In genomic region chr20:53708129-53708968, GRCh38 we compare ENCODE assay signal across 8 cellular contexts.
DNase-seq lines count a peak whose midpoint lies in the region; ATAC-seq and TF ChIP-seq lines count a peak whose summit lies in the region.

No MANE protein-coding gene starts in this region.

- peak overlapping the region; percentile 97 to 98 for H3K27ac Mint-ChIP-seq in T-cell

- ATAC-seq in HG03280 (IDR thresholded peaks at IDR 0.05; ENCODE audit: unreplicated experiment) (peak; percentile 63), T-cell (replicated peaks in 1 of 4) (peak in 3 of 4 experiments; percentile 21 to 50 (median 34))

- H3K9me3 ChIP-seq in WERI-Rb-1 (ENCODE audit: severe bottlenecking), result no peaks in the 10 kb centered on the region
- no peaks in the 10 kb centered on the region for H3K9me3 ChIP-seq in A673 (ENCODE audit: low read depth, low read length, poor library complexity, severe bottlenecking)

- peaks cover 28% of the 10 kb centered on the region for H3K4me1 ChIP-seq in A673 (ENCODE audit: insufficient read depth, low read length, poor library complexity, severe bottlenecking)

- no peak overlapping the region for H3K4me3 ChIP-seq in fibroblast of mammary gland (ENCODE audit: control insufficient read depth, low read depth, low read length)
- no peak overlapping the region for H3K4me3 ChIP-seq in WERI-Rb-1 (ENCODE audit: low read depth, low read length)
- H3K4me3 ChIP-seq in A673 (ENCODE audit: low read depth, low read length, poor library complexity, severe bottlenecking), result no peak overlapping the region

- H3K36me3 Mint-ChIP-seq in T-cell, result no peaks in the 10 kb centered on the region

- CTCF ChIA-PET in T-cell (lab: Charles Lee), result interaction anchor here (0.6 to 1.4 kb wide), 7 partner anchors 12 to 207 kb away, joined by 3 to 7 read pairs (median 4); no protein-coding TSS in a partner anchor
- CTCF ChIA-PET in A673 (lab: Charles Lee), result no interaction called here

- peak overlapping the region; percentile 45 to 66 (median 61) for H3K4me3 Mint-ChIP-seq in T-cell

- DNase-seq in activated effector memory CD4-positive, alpha-beta T cell treated with anti-CD3 and anti-CD28 coated beads, Interleukin-2, amount 50 U/mL, for 16 hours, result peak; percentile 70
- DNase-seq in activated effector memory CD4-positive, alpha-beta T cell treated with Interleukin-2 at 50 U/mL for 16 hours, result no peak
- DNase-seq in T-cell (peak in 4 of 34 experiments; percentile 0 to 20 (median 12)), fibroblast of mammary gland (ENCODE audit: low read depth) (peak; percentile 64), WERI-Rb-1 (no peak), A673 (ENCODE audit: low spot score) (no peak)
- DNase-seq in stimulated activated CD8-positive, alpha-beta memory T cell treated with anti-CD3 and anti-CD28 coated beads, Interleukin-2, amount 100 ng/mL, for 48 hours (ENCODE audit: low read depth in 2 of 2), result peak; percentile 11 to 28

- H3K36me3 ChIP-seq in WERI-Rb-1 (no peaks in the 10 kb centered on the region), A673 (ENCODE audit: insufficient read depth, low read length, poor library complexity, severe bottlenecking) (no peaks in the 10 kb centered on the region)

- H3K27me3 Mint-ChIP-seq in T-cell, result no peaks in the 10 kb centered on the region

- H3K4me1 Mint-ChIP-seq in T-cell, result peaks cover 45 to 51% (median 48%) of the 10 kb centered on the region in 3 donors

- POLR2A ChIA-PET in T-cell (lab: Charles Lee), result interaction anchor here (0.5 to 0.6 kb wide), 4 partner anchors 47 to 246 kb away, joined by 3 to 8 read pairs (median 6); no protein-coding TSS in a partner anchor
- POLR2A ChIA-PET in A673 (lab: Charles Lee; ENCODE audit: low non-redundant PET), result no interaction called here

- no peaks in the 10 kb centered on the region for H3K9me3 Mint-ChIP-seq in T-cell

- intact Hi-C loops in A673 (cut with micrococcal nuclease; ENCODE audit: unreplicated experiment), result no loop called here

- TF ChIP-seq CTCF in fibroblast of mammary gland (conservative IDR thresholded peaks at IDR 0.05; ENCODE audit: control insufficient read depth, insufficient read depth, low read depth, low read length) (no peak), WERI-Rb-1 (IDR thresholded peaks at IDR 0.05; ENCODE audit: low read depth, low read length) (no peak), A673 (conservative IDR thresholded peaks at IDR 0.05; ENCODE audit: low read depth, low read length) (no peak)

- no TSS peak for BruUV-seq in A673 (replicated peaks; lab: Mats Ljungman, UMichigan)

- no peaks in the 10 kb centered on the region for H3K27me3 ChIP-seq in WERI-Rb-1 (ENCODE audit: insufficient read depth, low read depth, severe bottlenecking)
- no peaks in the 10 kb centered on the region for H3K27me3 ChIP-seq in A673 (replicated peaks; ENCODE audit: insufficient read depth, low read depth, low read length, poor library complexity)

- H3K27ac ChIP-seq in WERI-Rb-1 (no peak overlapping the region), A673 (ENCODE audit: low read depth, low read length, poor library complexity, severe bottlenecking) (no peak overlapping the region)

Comparison
In these comparisons a context has a peak if more than half of its experiments do, and no peak if none do; other contexts are left out.
1. DNase-seq: peak in activated effector memory CD4-positive, alpha-beta T cell treated with anti-CD3 and anti-CD28 coated beads, Interleukin-2, amount 50 U/mL, for 16 hours (single experiment), fibroblast of mammary gland (single experiment) and stimulated activated CD8-positive, alpha-beta memory T cell treated with anti-CD3 and anti-CD28 coated beads, Interleukin-2, amount 100 ng/mL, for 48 hours (2 of 2); none in activated effector memory CD4-positive, alpha-beta T cell treated with Interleukin-2 at 50 U/mL for 16 hours (single experiment), WERI-Rb-1 (single experiment) and A673 (single experiment).